In genomic region chr6:37168163-37168758, GRCh38 we compare ENCODE assay signal across 8 cellular contexts. TPM values are rescaled to one million over a fixed set of nuclear protein-coding genes. Genes with fewer than 3 reads are reported as not detected.
DNase-seq lines count a peak whose midpoint lies in the region; ATAC-seq, FAIRE-seq and TF ChIP-seq lines count a peak whose summit lies in the region.

No MANE protein-coding gene starts in this region.

- H3K27me3 ChIP-seq in heart right ventricle: no peaks in the 10 kb centered on the region
- H3K27me3 ChIP-seq in muscle layer of colon (ENCODE audit: control insufficient read depth in 1 of 2, insufficient read depth in 2 of 2, low read length in 2 of 2): no peaks in the 10 kb centered on the region
- H3K27me3 ChIP-seq in uterus: no peaks in the 10 kb centered on the region

- peaks cover 26% of the 10 kb centered on the region for H3K36me3 Mint-ChIP-seq in activated naive CD8-positive, alpha-beta T cell treated with anti-CD3 and anti-CD28 coated beads for 36 hours

- DNase-seq in heart right ventricle (no peak), left cardiac atrium (no peak), uterus (no peak), RCC 7860 (ENCODE audit: low spot score) (no peak)
- no peak for DNase-seq in activated naive CD8-positive, alpha-beta T cell treated with anti-CD3 and anti-CD28 coated beads for 36 hours
- no peak for DNase-seq in activated CD4-positive, alpha-beta T cell treated with anti-CD3 and anti-CD28 coated beads for 4 hours

- H3K36me3 ChIP-seq in heart right ventricle: peaks cover 0 to 25% (median 5%) of the 10 kb centered on the region in 9 donors
- H3K36me3 ChIP-seq in muscle layer of colon (ENCODE audit: insufficient read depth, low read length): peaks cover 9% of the 10 kb centered on the region
- no peaks in the 10 kb centered on the region for H3K36me3 ChIP-seq in uterus

- no peaks in the 10 kb centered on the region for H3K9me3 ChIP-seq in heart right ventricle
- no peaks in the 10 kb centered on the region for H3K9me3 ChIP-seq in muscle layer of colon (ENCODE audit: low read length)
- no peaks in the 10 kb centered on the region for H3K9me3 ChIP-seq in uterus

- no peak for TF ChIP-seq POLR2A in uterus (IDR thresholded peaks at IDR 0.05)

- no peak for FAIRE-seq in RCC 7860 (lab: Jason Lieb, UNC)

- whole genome bisulfite sequencing in heart right ventricle, 2 donors: 81 to 84% methylated on average over 5 of the region's 5 CpGs

- H3K4me1 Mint-ChIP-seq in activated naive CD8-positive, alpha-beta T cell treated with anti-CD3 and anti-CD28 coated beads for 36 hours: peaks cover 25% of the 10 kb centered on the region

- H3K27ac Mint-ChIP-seq in activated naive CD8-positive, alpha-beta T cell treated with anti-CD3 and anti-CD28 coated beads for 36 hours: peak overlapping the region; percentile 98

- no peaks in the 10 kb centered on the region for H3K9me3 Mint-ChIP-seq in activated naive CD8-positive, alpha-beta T cell treated with anti-CD3 and anti-CD28 coated beads for 36 hours

- no peak for TF ChIP-seq CTCF in heart right ventricle (IDR thresholded peaks at IDR 0.05)
- no peak for TF ChIP-seq CTCF in uterus (IDR thresholded peaks at IDR 0.05)

- H3K4me3 ChIP-seq in heart right ventricle (peak overlapping the region in 5 of 10 donors; percentile 56 to 74 (median 63)), muscle layer of colon (ENCODE audit: low read depth in 1 of 2, low read length in 2 of 2) (peak overlapping the region in 1 of 2 donors; percentile 65), uterus (peak overlapping the region in 1 of 2 donors; percentile 47)

- no peaks in the 10 kb centered on the region for H3K27me3 Mint-ChIP-seq in activated naive CD8-positive, alpha-beta T cell treated with anti-CD3 and anti-CD28 coated beads for 36 hours

- intact Hi-C loops in heart right ventricle (cut with DNase I) (loop anchor here in 3 of 10 donors (2.0 to 5.0 kb wide), 3 partner anchors 33 to 66 kb away; no protein-coding TSS in a partner anchor), left cardiac atrium (cut with DNase I) (no loop called here), uterus (cut with DNase I; ENCODE audit: low total_unique reads) (no loop called here)

- H3K9ac ChIP-seq in muscle layer of colon (ENCODE audit: low read length): peak overlapping the region; percentile 83

- H3K4me3 Mint-ChIP-seq in activated naive CD8-positive, alpha-beta T cell treated with anti-CD3 and anti-CD28 coated beads for 36 hours: peak overlapping the region; percentile 91

- H3K4me1 ChIP-seq in heart right ventricle (peaks cover 0 to 42% (median 30%) of the 10 kb centered on the region in 9 donors), muscle layer of colon (ENCODE audit: insufficient read depth, low read length) (peaks cover 19% of the 10 kb centered on the region), uterus (no peaks in the 10 kb centered on the region)

- H3K27ac ChIP-seq in heart right ventricle (peak overlapping the region; percentile 72 to 97 (median 92)), muscle layer of colon (ENCODE audit: low read depth, low read length) (peak overlapping the region; percentile 97), uterus (peak overlapping the region; percentile 96 to 98)

- no peak for ATAC-seq in heart right ventricle
- no peak for ATAC-seq in left cardiac atrium
- ATAC-seq in GM19467 (IDR thresholded peaks at IDR 0.05; ENCODE audit: unreplicated experiment): no peak

RNA-seq across cellular contexts. Expression of gene PIM1, which starts 1.7 kb away (rescaled TPM):
- total RNA-seq in heart right ventricle (100 to 1,000 TPM in 1 of 10 donors, 10 to 100 TPM in 7, 1 to 10 TPM in 2; 9.2 to 106 (median 18.0) TPM), left cardiac atrium (100 to 1,000 TPM in 1 of 2 donors, 10 to 100 TPM in 1; 41.7 to 101 TPM), uterus (10 to 100 TPM in 3 of 4 donors, 1 to 10 TPM in 1; 2.0 to 44.5 (median 28.8) TPM)
- 10 to 100 TPM in 1 of 2 donors, 1 to 10 TPM in 1; 9.4 to 10.8 TPM for polyA plus RNA-seq in heart right ventricle
- 100 to 1,000 TPM; 166 to 168 TPM for total RNA-seq in activated naive CD8-positive, alpha-beta T cell treated with anti-CD3 and anti-CD28 coated beads for 36 hours
